ENCODE assay signal across 17 cellular contexts in genomic region chr7:93016681-93017349, GRCh38.
A peak's percentile ranks its signal among the peaks of the same experiment; 100 is the strongest.
DNase-seq lines count a peak whose midpoint lies in the region; ATAC-seq, FAIRE-seq and TF ChIP-seq lines count a peak whose summit lies in the region.
"Had no signal": no experiment of that assay in that cellular context is flagged by ENCODE, and none has a peak within 500 bp of the region (broad histone marks: within the 10 kb centered on the region; RNA-seq: fewer than 3 reads in every experiment).

No MANE protein-coding gene starts in this region.

- peaks cover 25% of the 10 kb centered on the region for H3F3A ChIP-seq in GM23248 (ENCODE audit: insufficient read depth)

- H3K9me1 ChIP-seq in keratinocyte (ENCODE audit: control insufficient read depth, extremely low read depth, insufficient read depth, low read length): no peaks in the 10 kb centered on the region

- H3K36me3 ChIP-seq in GM23248 (ENCODE audit: low read depth) (no peaks in the 10 kb centered on the region), keratinocyte (ENCODE audit: control insufficient read depth in 2 of 2, extremely low read depth in 1 of 2, insufficient read depth in 2 of 2, low read length in 2 of 2) (no peaks in the 10 kb centered on the region), skeletal muscle satellite cell (ENCODE audit: insufficient read depth, low read length) (no peaks in the 10 kb centered on the region)
- H3K36me3 ChIP-seq: gastrocnemius medialis, uterus had no signal

- H3K9me3 ChIP-seq in GM23248 (ENCODE audit: low read depth): no peaks in the 10 kb centered on the region
- H3K9me3 ChIP-seq in keratinocyte (ENCODE audit: control insufficient read depth, low read depth, low read length): no peaks in the 10 kb centered on the region
- no peaks in the 10 kb centered on the region for H3K9me3 ChIP-seq in skeletal muscle satellite cell (replicated peaks; ENCODE audit: low read length)
- H3K9me3 ChIP-seq: gastrocnemius medialis, uterus had no signal

- DNase-seq in GM23248 (no peak), keratinocyte (ENCODE audit: low read depth, low spot score) (no peak), GF-D8 (lab: John Stamatoyannopoulos, UW) (no peak)
- DNase-seq in central memory CD4-positive, alpha-beta T cell: no peak
- DNase-seq: activated naive CD8-positive, alpha-beta T cell treated with anti-CD3 and anti-CD28 coated beads, Interleukin-2, amount 10 ng/mL, durations not matched to agents 7 days and 5 days; C1 segment of cervical spinal cord; endodermal cell; gastrocnemius medialis; H7; NCI-H510A; stimulated activated naive CD8-positive, alpha-beta T cell treated with anti-CD3 and anti-CD28 coated beads, Interleukin-15, amount 100 ng/mL, for 72 hours; SW 1271; uterus had no signal

- H3K4me3 ChIP-seq in GM23248 (no peak overlapping the region), keratinocyte (ENCODE audit: control insufficient read depth in 2 of 3, extremely low read depth in 1 of 3, insufficient read depth in 2 of 3, low read depth in 1 of 3, low read length in 3 of 3) (no peak overlapping the region), skeletal muscle satellite cell (ENCODE audit: low read length) (no peak overlapping the region)
- H3K4me3 ChIP-seq: gastrocnemius medialis, uterus had no signal

- H3K9me2 ChIP-seq in GM23248 (ENCODE audit: insufficient read depth): no peaks in the 10 kb centered on the region

- no peaks in the 10 kb centered on the region for H3K27me3 ChIP-seq in GM23248 (replicated peaks; ENCODE audit: insufficient read depth)
- H3K27me3 ChIP-seq in keratinocyte (ENCODE audit: control insufficient read depth, extremely low read depth, insufficient read depth, low read length): no peaks in the 10 kb centered on the region
- H3K27me3 ChIP-seq in skeletal muscle satellite cell (ENCODE audit: control insufficient read depth, insufficient read depth, low read length): no peaks in the 10 kb centered on the region
- H3K27me3 ChIP-seq: gastrocnemius medialis, uterus had no signal

- dilution Hi-C loops in keratinocyte (cut with MboI; ENCODE audit: extremely low pct_ligation_motif_present, low sequenced_read_pairs): no loop called here

- no peak for ATAC-seq in SK-N-SH treated with all-trans-retinoic acid at 6 μM for 48 hours
- ATAC-seq in HG02870 (IDR thresholded peaks at IDR 0.05; ENCODE audit: unreplicated experiment): no peak
- ATAC-seq: gastrocnemius medialis had no signal

- H3K79me2 ChIP-seq in GM23248 (ENCODE audit: insufficient read depth): no peaks in the 10 kb centered on the region
- H3K79me2 ChIP-seq in keratinocyte (ENCODE audit: control insufficient read depth, insufficient read depth, low read length): no peaks in the 10 kb centered on the region
- H3K79me2 ChIP-seq: parathyroid adenoma had no signal

- H3K4me2 ChIP-seq in GM23248 (ENCODE audit: unreplicated experiment) (no peak overlapping the region), keratinocyte (ENCODE audit: control insufficient read depth, extremely low read depth, insufficient read depth, low read depth, low read length) (no peak overlapping the region), skeletal muscle satellite cell (ENCODE audit: low read length) (no peak overlapping the region)

- H3K27ac ChIP-seq in GM23248: no peak overlapping the region
- H3K27ac ChIP-seq in keratinocyte (ENCODE audit: control insufficient read depth, insufficient read depth, low read length): no peak overlapping the region
- H3K27ac ChIP-seq: parathyroid adenoma, uterus had no signal

- peaks cover 35% of the 10 kb centered on the region for H3K4me1 ChIP-seq in GM23248 (ENCODE audit: insufficient read depth)
- H3K4me1 ChIP-seq in keratinocyte (ENCODE audit: control insufficient read depth, extremely low read depth, insufficient read depth, low read length): peaks cover 15% of the 10 kb centered on the region
- peaks cover 55% of the 10 kb centered on the region for H3K4me1 ChIP-seq in skeletal muscle satellite cell (ENCODE audit: control insufficient read depth, insufficient read depth, low read length)
- H3K4me1 ChIP-seq: parathyroid adenoma had no signal

- no peak for TF ChIP-seq CTCF in keratinocyte (optimal IDR thresholded peaks at IDR 0.05 in 1 of 3, IDR thresholded peaks at IDR 0.05 in 1 of 3, conservative IDR thresholded peaks at IDR 0.05 in 1 of 3; ENCODE audit: extremely low read depth in 1 of 3, insufficient read depth in 2 of 3, low read length in 3 of 3)

- H3K9ac ChIP-seq in GM23248: no peak overlapping the region
- no peak overlapping the region for H3K9ac ChIP-seq in keratinocyte (ENCODE audit: control insufficient read depth, extremely low read depth, insufficient read depth, low read length)
- H3K9ac ChIP-seq in skeletal muscle satellite cell (ENCODE audit: low read depth, low read length): peak overlapping the region; percentile 62
- H3K9ac ChIP-seq: parathyroid adenoma had no signal

- FAIRE-seq in keratinocyte (lab: Jason Lieb, UNC): peak; percentile 59

- in situ Hi-C loops in GM23248 (cut with MboI): no loop called here

- H4K20me1 ChIP-seq in GM23248 (ENCODE audit: insufficient read depth) (no peaks in the 10 kb centered on the region), keratinocyte (ENCODE audit: control insufficient read depth, extremely low read depth, insufficient read depth, low read length) (no peaks in the 10 kb centered on the region)

- WGBS in GM23248 (ENCODE audit: low coverage in 1 of 2, low lambda C conversion rate in 2 of 2, missing lambda C conversion rate in 2 of 2), 2 experiments: 63 to 69% methylated on average over 8 of the region's 8 CpGs

- H2AFZ ChIP-seq in GM23248 (peak overlapping the region; percentile 63), keratinocyte (ENCODE audit: control insufficient read depth, low read length) (peak overlapping the region; percentile 89)

TF ChIP-seq in SK-N-SH treated with all-trans-retinoic acid at 6 μM for 48 hours, 23 proteins besides CTCF, POLR2A, EP300 and RAD21:
- TF ChIP-seq TOX (CRISPR knock-in tag; IDR thresholded peaks at IDR 0.05; ENCODE audit: borderline replicate concordance) (no peak), ISL1 (CRISPR knock-in tag; IDR thresholded peaks at IDR 0.05) (peak; percentile 35; the same call in 1 of the 2 replicates), ESRRG (CRISPR knock-in tag; IDR thresholded peaks at IDR 0.05) (no peak)
